ENCODE assay signal across 12 cellular contexts in the genomic region with DNA sequence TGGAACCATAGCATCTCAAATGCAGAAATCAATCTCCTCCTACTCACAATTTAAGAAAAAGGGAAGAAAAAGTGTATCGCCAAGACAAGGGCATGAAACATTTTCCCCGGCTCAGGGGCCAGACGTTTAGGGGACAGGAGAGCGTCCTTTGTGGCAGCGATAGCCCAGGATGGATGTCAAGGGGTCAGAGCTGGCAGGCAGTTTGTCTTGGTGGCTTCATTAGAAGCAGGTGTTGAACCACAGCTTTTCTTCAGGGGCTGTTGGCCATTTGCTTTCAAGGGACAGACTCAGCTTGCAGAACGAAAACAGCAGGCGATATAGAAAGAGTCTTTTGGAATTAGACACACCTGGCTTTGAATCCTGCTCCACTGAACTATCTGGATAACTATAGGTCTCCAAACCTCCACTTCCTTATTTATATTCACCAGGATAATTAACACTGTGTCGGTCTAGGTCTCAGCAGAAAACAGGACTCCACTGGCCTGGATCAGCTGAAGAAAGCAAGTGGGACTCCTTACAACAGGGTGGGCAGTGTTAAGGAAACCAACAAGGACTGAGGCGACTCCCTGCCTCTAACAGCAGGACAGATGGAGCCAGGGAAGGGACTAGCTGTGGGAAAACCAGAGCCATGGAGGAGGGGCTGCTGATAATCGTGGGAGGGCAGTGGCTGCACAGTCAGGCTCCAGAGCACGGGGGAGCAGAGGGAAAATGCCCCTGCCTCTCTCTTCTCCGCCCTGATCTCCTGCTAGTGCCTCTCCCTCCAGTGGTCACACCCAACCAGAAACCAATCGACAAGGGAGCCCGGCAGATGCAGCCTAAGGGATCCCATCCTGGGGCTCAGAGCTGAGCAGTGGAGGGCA.
DNase-seq lines count a peak whose midpoint lies in the region; ATAC-seq and TF ChIP-seq lines count a peak whose summit lies in the region.
"Had no signal": no experiment of that assay in that cellular context is flagged by ENCODE, and none has a peak within 500 bp of the region (broad histone marks: within the 10 kb centered on the region; RNA-seq: fewer than 3 reads in every experiment).

No MANE protein-coding gene starts in this region.

- peak; percentile 21 for TF ChIP-seq CTCF in brain microvascular endothelial cell (IDR thresholded peaks at IDR 0.05; ENCODE audit: low read depth, low read length, missing control alignments)

- ATAC-seq in GM21529 (IDR thresholded peaks at IDR 0.05; ENCODE audit: unreplicated experiment) = no peak
- ATAC-seq: activated CD8-positive, alpha-beta memory T cell treated with anti-CD3 and anti-CD28 coated beads, Interleukin-2, amount 10 ng/mL, durations not matched to agents 7 days and 5 days had no signal

- H3K4me1 ChIP-seq in HAP-1 = no peaks in the 10 kb centered on the region

- no peak overlapping the region for H3K27ac ChIP-seq in brain microvascular endothelial cell
- H3K27ac ChIP-seq: SK-N-MC had no signal

- in situ Hi-C loops in brain microvascular endothelial cell (cut with HindIII; ENCODE audit: low pct_ligation_motif_present, low sequenced_read_pairs) (no loop called here), HAP-1 (cut with MboI; ENCODE audit: low sequenced_read_pairs) (no loop called here)

- H3K36me3 ChIP-seq in brain microvascular endothelial cell (replicated peaks) = no peaks in the 10 kb centered on the region
- no peaks in the 10 kb centered on the region for H3K36me3 ChIP-seq in HAP-1 (replicated peaks)

- no peaks in the 10 kb centered on the region for H3K27me3 ChIP-seq in brain microvascular endothelial cell (replicated peaks)
- H3K27me3 ChIP-seq in HAP-1 (ENCODE audit: low read depth) = no peaks in the 10 kb centered on the region

- DNase-seq in CD1c-positive myeloid dendritic cell (ENCODE audit: extremely low spot score) (peak; percentile 32), NCI-H146 treated with DMSO at 0.1 percent for 48 hours (lab: John Stamatoyannopoulos, UW; ENCODE audit: unreplicated experiment) (peak; percentile 25), brain microvascular endothelial cell (no peak), myocyte (ENCODE audit: low read depth) (peak; percentile 36), HuH-7 (ENCODE audit: low spot score) (no peak), HAP-1 (ENCODE audit: low spot score in 2 of 2) (no peak)
- DNase-seq in stimulated activated CD4-positive, alpha-beta T cell treated with anti-CD3 and anti-CD28 coated beads, Interleukin-12 subunit alpha, Interleukin-12 subunit beta, amount 100 ng/mL, for 4 hours = no peak
- DNase-seq: activated CD8-positive, alpha-beta memory T cell treated with anti-CD3 and anti-CD28 coated beads, Interleukin-2, amount 10 ng/mL, durations not matched to agents 7 days and 5 days; NCI-H2029; small intestine had no signal

- no peaks in the 10 kb centered on the region for H3K9me3 ChIP-seq in HAP-1

- H3K4me3 ChIP-seq in brain microvascular endothelial cell (ENCODE audit: low read depth, low read length) (no peak overlapping the region), HAP-1 (no peak overlapping the region)
- H3K4me3 ChIP-seq: SK-N-MC had no signal

Comparison
In these comparisons a context has a peak if more than half of its experiments do, and no peak if none do; other contexts are left out.
1. DNase-seq: peak in CD1c-positive myeloid dendritic cell (single experiment), NCI-H146 treated with DMSO at 0.1 percent for 48 hours (single experiment) and myocyte (single experiment); none in brain microvascular endothelial cell (single experiment), HuH-7 (single experiment), HAP-1 (0 of 2) and stimulated activated CD4-positive, alpha-beta T cell treated with anti-CD3 and anti-CD28 coated beads, Interleukin-12 subunit alpha, Interleukin-12 subunit beta, amount 100 ng/mL, for 4 hours (single experiment).